8 cellular contexts compared by ENCODE assay signal in the genomic region with DNA sequence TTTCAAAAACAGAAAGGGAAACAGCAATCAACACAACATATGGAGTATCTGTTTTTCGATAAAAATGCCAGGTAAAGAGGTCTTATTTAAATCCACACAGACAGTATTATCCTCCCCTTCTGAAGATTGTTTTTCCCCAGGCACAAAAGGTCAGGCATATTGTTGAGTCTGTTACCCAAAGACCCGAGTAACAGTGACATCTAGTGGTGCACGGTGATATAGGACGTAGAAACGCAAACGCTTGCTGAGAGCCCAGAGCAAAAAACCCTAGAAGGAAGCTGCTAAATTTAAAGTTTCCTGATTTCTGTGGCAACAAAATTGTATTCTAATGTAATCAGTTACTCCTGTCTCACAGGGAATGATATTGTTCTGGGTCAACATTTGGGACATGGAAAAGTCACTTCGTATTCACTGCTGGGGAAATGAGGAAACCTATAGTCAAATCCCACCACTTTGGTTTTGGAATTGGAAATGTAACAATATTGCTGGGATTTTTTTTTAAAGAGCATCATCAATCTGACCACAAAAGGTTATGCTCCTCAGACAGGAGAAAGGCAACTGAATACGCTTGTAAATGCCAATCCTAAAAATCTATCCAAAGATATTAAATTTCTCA.
A peak's percentile ranks its signal among the peaks of the same experiment; 100 is the strongest.
DNase-seq lines count a peak whose midpoint lies in the region; ATAC-seq and TF ChIP-seq lines count a peak whose summit lies in the region.

No MANE protein-coding gene starts in this region.

- TF ChIP-seq CTCF in epithelial cell of proximal tubule (conservative IDR thresholded peaks at IDR 0.05; ENCODE audit: low read depth, low read length), result peak; percentile 91

- H3K27ac Mint-ChIP-seq in stimulated activated naive CD8-positive, alpha-beta T cell treated with anti-CD3 and anti-CD28 coated beads, Interleukin-15, amount 100 ng/mL, for 72 hours, result no peak overlapping the region

- H3K4me1 Mint-ChIP-seq in stimulated activated naive CD8-positive, alpha-beta T cell treated with anti-CD3 and anti-CD28 coated beads, Interleukin-15, amount 100 ng/mL, for 72 hours, result peaks cover 19% of the 10 kb centered on the region

- peaks cover 0 to 7% of the 10 kb centered on the region in 2 donors for H3K9me3 Mint-ChIP-seq in stimulated activated naive CD8-positive, alpha-beta T cell treated with anti-CD3 and anti-CD28 coated beads, Interleukin-15, amount 100 ng/mL, for 72 hours

- DNase-seq in DMS 273 treated with DMSO at 0.1 percent for 48 hours (lab: John Stamatoyannopoulos, UW) (peak; percentile 69), HS-27A (ENCODE audit: low read depth) (peak; percentile 50), NCI-H82 treated with DMSO at 0.1 percent for 48 hours (lab: John Stamatoyannopoulos, UW; ENCODE audit: unreplicated experiment) (peak; percentile 87), epithelial cell of proximal tubule (ENCODE audit: low read depth) (peak; percentile 36), myocyte (ENCODE audit: low read depth) (peak; percentile 90)
- peak; percentile 13 to 20 for DNase-seq in activated CD8-positive, alpha-beta memory T cell treated with anti-CD3 and anti-CD28 coated beads for 4 hours (ENCODE audit: low read depth in 2 of 2)
- peak; percentile 59 to 61 for DNase-seq in stimulated activated naive CD8-positive, alpha-beta T cell treated with anti-CD3 and anti-CD28 coated beads, Interleukin-15, amount 100 ng/mL, for 72 hours

- H3K4me3 Mint-ChIP-seq in stimulated activated naive CD8-positive, alpha-beta T cell treated with anti-CD3 and anti-CD28 coated beads, Interleukin-15, amount 100 ng/mL, for 72 hours, result no peak overlapping the region

- H3K27me3 Mint-ChIP-seq in stimulated activated naive CD8-positive, alpha-beta T cell treated with anti-CD3 and anti-CD28 coated beads, Interleukin-15, amount 100 ng/mL, for 72 hours, result peaks cover 13% of the 10 kb centered on the region

- H3K4me3 ChIP-seq in epithelial cell of proximal tubule (ENCODE audit: low read depth, low read length), result no peak overlapping the region

- peak; percentile 94 for ATAC-seq in GM21390 (IDR thresholded peaks at IDR 0.05; ENCODE audit: unreplicated experiment)
- peak; percentile 72 for ATAC-seq in stimulated activated naive CD8-positive, alpha-beta T cell treated with anti-CD3 and anti-CD28 coated beads, Interleukin-15, amount 100 ng/mL, for 72 hours

Comparison
In these comparisons a context has a peak if more than half of its experiments do, and no peak if none do; other contexts are left out.
1. DNase-seq: peak in every context shown above with its lines; median percentile 90 in myocyte; 87 in NCI-H82 treated with DMSO at 0.1 percent for 48 hours; 69 in DMS 273 treated with DMSO at 0.1 percent for 48 hours; 60 in stimulated activated naive CD8-positive, alpha-beta T cell treated with anti-CD3 and anti-CD28 coated beads, Interleukin-15, amount 100 ng/mL, for 72 hours; 50 in HS-27A; 36 in epithelial cell of proximal tubule; 16 in activated CD8-positive, alpha-beta memory T cell treated with anti-CD3 and anti-CD28 coated beads for 4 hours.